In genomic region chr14:103558071-103558882, GRCh38 we compare ENCODE assay signal across 10 cellular contexts. TPM values are rescaled to one million over a fixed set of nuclear protein-coding genes. Genes with fewer than 3 reads are reported as not detected.
A peak's percentile ranks its signal among the peaks of the same experiment; 100 is the strongest.
DNase-seq lines count a peak whose midpoint lies in the region; ATAC-seq and TF ChIP-seq lines count a peak whose summit lies in the region.
"Had no signal": no experiment of that assay in that cellular context is flagged by ENCODE, and none has a peak within 500 bp of the region (broad histone marks: within the 10 kb centered on the region; RNA-seq: fewer than 3 reads in every experiment).

No MANE protein-coding gene starts in this region.

- H3K4me3 Mint-ChIP-seq in stimulated activated naive CD8-positive, alpha-beta T cell treated with anti-CD3 and anti-CD28 coated beads, Interleukin-15, Interleukin-2, amounts not matched to agents 100 ng/mL and 50 ng/mL, for 24 hours: no peak overlapping the region
- H3K4me3 Mint-ChIP-seq in stimulated activated naive CD8-positive, alpha-beta T cell treated with anti-CD3 and anti-CD28 coated beads, Interleukin-15, amount 100 ng/mL, for 72 hours: no peak overlapping the region

- H3K4me1 ChIP-seq in vagina: peaks cover 54% of the 10 kb centered on the region

- H3K9me3 Mint-ChIP-seq in stimulated activated naive CD8-positive, alpha-beta T cell treated with anti-CD3 and anti-CD28 coated beads, Interleukin-15, Interleukin-2, amounts not matched to agents 100 ng/mL and 50 ng/mL, for 24 hours: no peaks in the 10 kb centered on the region
- no peaks in the 10 kb centered on the region for H3K9me3 Mint-ChIP-seq in stimulated activated naive CD8-positive, alpha-beta T cell treated with anti-CD3 and anti-CD28 coated beads, Interleukin-15, amount 100 ng/mL, for 72 hours

- 75 to 77% methylated on average over 16 of the region's 16 CpGs for WGBS in lower leg skin, 2 donors

- no peak for DNase-seq in stimulated activated naive CD8-positive, alpha-beta T cell treated with anti-CD3 and anti-CD28 coated beads, Interleukin-15, amount 100 ng/mL, for 72 hours
- DNase-seq in WERI-Rb-1 (no peak), kidney tubule cell (ENCODE audit: low spot score) (peak; percentile 99), vagina (ENCODE audit: extremely low spot score in 2 of 2) (no peak), lower leg skin (ENCODE audit: low spot score in 2 of 2) (no peak)
- no peak for DNase-seq in activated CD4-positive, CD25-positive, alpha-beta regulatory T cell (lab: John Stamatoyannopoulos, UW)
- DNase-seq: DMS 273 treated with DMSO at 0.1 percent for 48 hours, NCI-H446 treated with DMSO at 0.1 percent for 48 hours had no signal

- H3K9me3 ChIP-seq in WERI-Rb-1 (ENCODE audit: severe bottlenecking) (no peaks in the 10 kb centered on the region), vagina (no peaks in the 10 kb centered on the region)

- intact Hi-C loops in vagina (cut with DNase I): no loop called here
- intact Hi-C loops in lower leg skin (cut with DNase I; ENCODE audit: low total_unique reads): no loop called here

- H3K36me3 ChIP-seq in WERI-Rb-1 (peaks cover 39% of the 10 kb centered on the region), vagina (peaks cover 0 to 11% of the 10 kb centered on the region in 2 donors)

- H3K27ac ChIP-seq in WERI-Rb-1 (peak overlapping the region; percentile 83), vagina (peak overlapping the region; percentile 63)

- no peak for ATAC-seq in stimulated activated naive CD8-positive, alpha-beta T cell treated with anti-CD3 and anti-CD28 coated beads, Interleukin-15, amount 100 ng/mL, for 72 hours
- ATAC-seq in GM18502 (IDR thresholded peaks at IDR 0.05; ENCODE audit: poor library complexity, unreplicated experiment): no peak

- H3K4me3 ChIP-seq in WERI-Rb-1 (ENCODE audit: low read depth, low read length) (no peak overlapping the region), vagina (no peak overlapping the region), lower leg skin (ENCODE audit: low read depth, poor library complexity, severe bottlenecking) (no peak overlapping the region)

- H3K4me1 Mint-ChIP-seq in stimulated activated naive CD8-positive, alpha-beta T cell treated with anti-CD3 and anti-CD28 coated beads, Interleukin-15, Interleukin-2, amounts not matched to agents 100 ng/mL and 50 ng/mL, for 24 hours (ENCODE audit: low read depth): peaks cover 50% of the 10 kb centered on the region
- peaks cover 63% of the 10 kb centered on the region for H3K4me1 Mint-ChIP-seq in stimulated activated naive CD8-positive, alpha-beta T cell treated with anti-CD3 and anti-CD28 coated beads, Interleukin-15, amount 100 ng/mL, for 72 hours

- H3K36me3 Mint-ChIP-seq in stimulated activated naive CD8-positive, alpha-beta T cell treated with anti-CD3 and anti-CD28 coated beads, Interleukin-15, Interleukin-2, amounts not matched to agents 100 ng/mL and 50 ng/mL, for 24 hours (ENCODE audit: low read depth): peaks cover 32% of the 10 kb centered on the region

- H3K27me3 Mint-ChIP-seq in stimulated activated naive CD8-positive, alpha-beta T cell treated with anti-CD3 and anti-CD28 coated beads, Interleukin-15, Interleukin-2, amounts not matched to agents 100 ng/mL and 50 ng/mL, for 24 hours: no peaks in the 10 kb centered on the region
- H3K27me3 Mint-ChIP-seq in stimulated activated naive CD8-positive, alpha-beta T cell treated with anti-CD3 and anti-CD28 coated beads, Interleukin-15, amount 100 ng/mL, for 72 hours: no peaks in the 10 kb centered on the region

- no peak for TF ChIP-seq POLR2A in vagina (IDR thresholded peaks at IDR 0.05)
- no peak for TF ChIP-seq POLR2A in lower leg skin (IDR thresholded peaks at IDR 0.05)

- H3K27ac Mint-ChIP-seq in stimulated activated naive CD8-positive, alpha-beta T cell treated with anti-CD3 and anti-CD28 coated beads, Interleukin-15, Interleukin-2, amounts not matched to agents 100 ng/mL and 50 ng/mL, for 24 hours: peak overlapping the region; percentile 61
- no peak overlapping the region for H3K27ac Mint-ChIP-seq in stimulated activated naive CD8-positive, alpha-beta T cell treated with anti-CD3 and anti-CD28 coated beads, Interleukin-15, amount 100 ng/mL, for 72 hours

- no peaks in the 10 kb centered on the region for H3K27me3 ChIP-seq in WERI-Rb-1 (ENCODE audit: insufficient read depth, low read depth, severe bottlenecking)
- no peaks in the 10 kb centered on the region for H3K27me3 ChIP-seq in vagina

- TF ChIP-seq CTCF in WERI-Rb-1 (IDR thresholded peaks at IDR 0.05; ENCODE audit: low read depth, low read length) (no peak), vagina (IDR thresholded peaks at IDR 0.05) (no peak), lower leg skin (IDR thresholded peaks at IDR 0.05) (no peak)

RNA-seq across cellular contexts. Expression of gene BAG5, which starts 4.2 kb away (rescaled TPM):
- 21.6 TPM for total RNA-seq in vagina
- total RNA-seq in lower leg skin: 10 to 100 TPM; 40.3 to 44.3 (median 43.1) TPM

RNA-seq across cellular contexts. Expression of gene COA8, which starts 4.5 kb away (rescaled TPM):
- 17.2 TPM for total RNA-seq in vagina
- 10 to 100 TPM; 21.0 to 32.9 (median 30.0) TPM for total RNA-seq in lower leg skin

RNA-seq across cellular contexts. Expression of gene TRMT61A, which starts 29.3 kb away (rescaled TPM):
- total RNA-seq in vagina (17.7 TPM), lower leg skin (10 to 100 TPM in 3 of 4 donors, 1 to 10 TPM in 1; 9.2 to 22.5 (median 16.0) TPM)

RNA-seq across cellular contexts. Expression of gene CKB, which starts 35.6 kb away (rescaled TPM):
- total RNA-seq in vagina (179 TPM), lower leg skin (100 to 1,000 TPM; 168 to 236 (median 214) TPM)
